In genomic region chr11:128247235-128247594, GRCh38 we compare ENCODE assay signal across 15 cellular contexts.
"Had no signal": no experiment of that assay in that cellular context is flagged by ENCODE, and none has a peak within 500 bp of the region (broad histone marks: within the 10 kb centered on the region; RNA-seq: fewer than 3 reads in every experiment).

No MANE protein-coding gene starts in this region.

- H3K4me3 ChIP-seq: left lung, skin epidermis, transverse colon had no signal

- H3K9me3 ChIP-seq: left lung, transverse colon had no signal

- H3K4me1 Mint-ChIP-seq: stimulated activated effector memory CD8-positive, alpha-beta T cell treated with anti-CD3 and anti-CD28 coated beads, Interleukin-12 subunit alpha, Interleukin-12 subunit beta, amount 100 ng/mL, for 72 hours had no signal

- H3K27me3 ChIP-seq: left lung, transverse colon had no signal

- DNase-seq: activated CD4-positive, alpha-beta T cell treated with anti-CD3 and anti-CD28 coated beads for 48 hours; activated CD8-positive, alpha-beta memory T cell treated with anti-CD3 and anti-CD28 coated beads, Interleukin-2, amount 50 U/mL, for 48 hours; activated CD8-positive, alpha-beta T cell treated with anti-CD3 and anti-CD28 coated beads, Interleukin-2, amount 10 ng/mL, durations not matched to agents 7 days and 5 days; activated naive CD4-positive, alpha-beta T cell; central memory CD4-positive, alpha-beta T cell; cortex of kidney; effector memory CD4-positive, alpha-beta T cell; islet precursor cell; left lung; transverse colon had no signal

- H3K36me3 ChIP-seq: left lung, transverse colon had no signal

- H3K36me3 Mint-ChIP-seq: stimulated activated effector memory CD8-positive, alpha-beta T cell treated with anti-CD3 and anti-CD28 coated beads, Interleukin-12 subunit alpha, Interleukin-12 subunit beta, amount 100 ng/mL, for 72 hours; WTC11 had no signal

- ATAC-seq: activated CD8-positive, alpha-beta T cell treated with anti-CD3 and anti-CD28 coated beads, Interleukin-2, amount 10 ng/mL, durations not matched to agents 7 days and 5 days; stimulated activated effector memory CD8-positive, alpha-beta T cell treated with anti-CD3 and anti-CD28 coated beads, Interleukin-12 subunit alpha, Interleukin-12 subunit beta, amount 100 ng/mL, for 72 hours had no signal

- H3K27ac ChIP-seq: left lung had no signal

- H3K9me3 Mint-ChIP-seq: activated T-helper 1 cell treated with anti-CD3 and anti-CD28 coated beads, Interleukin-12 subunit alpha, Interleukin-12 subunit beta, Interleukin-2, Interleukin-4 antibody, amounts not matched to agents 30 ng/mL and 10 ng/mL and 1 ng/mL, durations not matched to agents 14 hours and 24 hours and 36 hours; stimulated activated effector memory CD8-positive, alpha-beta T cell treated with anti-CD3 and anti-CD28 coated beads, Interleukin-12 subunit alpha, Interleukin-12 subunit beta, amount 100 ng/mL, for 72 hours; WTC11 had no signal

- H3K4me3 Mint-ChIP-seq: activated CD8-positive, alpha-beta T cell treated with anti-CD3 and anti-CD28 coated beads, Interleukin-2, amount 10 ng/mL, durations not matched to agents 7 days and 5 days; activated T-helper 1 cell treated with anti-CD3 and anti-CD28 coated beads, Interleukin-12 subunit alpha, Interleukin-12 subunit beta, Interleukin-2, Interleukin-4 antibody, amounts not matched to agents 30 ng/mL and 10 ng/mL and 1 ng/mL, durations not matched to agents 14 hours and 24 hours and 36 hours; stimulated activated effector memory CD8-positive, alpha-beta T cell treated with anti-CD3 and anti-CD28 coated beads, Interleukin-12 subunit alpha, Interleukin-12 subunit beta, amount 100 ng/mL, for 72 hours; T-helper 1 cell treated with Interleukin-12 subunit alpha and Interleukin-12 subunit beta and Interleukin-4 antibody, amounts not matched to agents 30 μg/mL and 1 μg/mL, for 36 hours; WTC11 had no signal

- H3K27ac Mint-ChIP-seq: activated CD8-positive, alpha-beta T cell treated with anti-CD3 and anti-CD28 coated beads, Interleukin-2, amount 10 ng/mL, durations not matched to agents 7 days and 5 days; activated T-helper 1 cell treated with anti-CD3 and anti-CD28 coated beads, Interleukin-12 subunit alpha, Interleukin-12 subunit beta, Interleukin-2, Interleukin-4 antibody, amounts not matched to agents 30 ng/mL and 10 ng/mL and 1 ng/mL, durations not matched to agents 14 hours and 24 hours and 36 hours; stimulated activated effector memory CD8-positive, alpha-beta T cell treated with anti-CD3 and anti-CD28 coated beads, Interleukin-12 subunit alpha, Interleukin-12 subunit beta, amount 100 ng/mL, for 72 hours; T-helper 1 cell treated with Interleukin-12 subunit alpha and Interleukin-12 subunit beta and Interleukin-4 antibody, amounts not matched to agents 30 μg/mL and 1 μg/mL, for 36 hours; WTC11 had no signal
